3 cellular contexts compared by ENCODE assay signal in genomic region chr20:31590717-31591225, GRCh38.
A peak's percentile ranks its signal among the peaks of the same experiment; 100 is the strongest.
TF ChIP-seq lines count a peak whose summit lies in the region.

No MANE protein-coding gene starts in this region.

TF ChIP-seq in A549, 52 proteins besides CTCF, POLR2A, EP300 and RAD21:
- TF ChIP-seq, protein P1, sequence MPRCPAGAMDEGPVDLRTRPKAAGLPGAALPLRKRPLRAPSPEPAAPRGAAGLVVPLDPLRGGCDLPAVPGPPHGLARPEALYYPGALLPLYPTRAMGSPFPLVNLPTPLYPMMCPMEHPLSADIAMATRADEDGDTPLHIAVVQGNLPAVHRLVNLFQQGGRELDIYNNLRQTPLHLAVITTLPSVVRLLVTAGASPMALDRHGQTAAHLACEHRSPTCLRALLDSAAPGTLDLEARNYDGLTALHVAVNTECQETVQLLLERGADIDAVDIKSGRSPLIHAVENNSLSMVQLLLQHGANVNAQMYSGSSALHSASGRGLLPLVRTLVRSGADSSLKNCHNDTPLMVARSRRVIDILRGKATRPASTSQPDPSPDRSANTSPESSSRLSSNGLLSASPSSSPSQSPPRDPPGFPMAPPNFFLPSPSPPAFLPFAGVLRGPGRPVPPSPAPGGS (IDR thresholded peaks at IDR 0.05): no peak
- no peak for TF ChIP-seq HEYL (CRISPR knock-in tag; IDR thresholded peaks at IDR 0.05)
- no peak for TF ChIP-seq FOSL2 (IDR thresholded peaks at IDR 0.05)
- 0 out of 2 replicates have a peak, but pooled peaks have one; percentile 10 for TF ChIP-seq FOSL2 (CRISPR knock-in tag; IDR thresholded peaks at IDR 0.05)
- TF ChIP-seq NPAS2 (CRISPR knock-in tag; IDR thresholded peaks at IDR 0.05; ENCODE audit: borderline replicate concordance): no peak
- TF ChIP-seq, protein P2, sequence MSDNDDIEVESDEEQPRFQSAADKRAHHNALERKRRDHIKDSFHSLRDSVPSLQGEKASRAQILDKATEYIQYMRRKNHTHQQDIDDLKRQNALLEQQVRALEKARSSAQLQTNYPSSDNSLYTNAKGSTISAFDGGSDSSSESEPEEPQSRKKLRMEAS (IDR thresholded peaks at IDR 0.05): peak; percentile 21; the same call in 1 of the 2 replicates
- TF ChIP-seq HOXB13 (CRISPR knock-in tag; IDR thresholded peaks at IDR 0.05; ENCODE audit: low read depth): no peak

TF ChIP-seq in HEK293, 187 proteins besides CTCF, POLR2A, EP300 and RAD21:
- TF ChIP-seq GLIS1 (tag by site-specific recombination; IDR thresholded peaks at IDR 0.05): 0 out of 2 replicates have a peak, but pooled peaks have one; percentile 24
- TF ChIP-seq ZNF19 (tag by site-specific recombination; IDR thresholded peaks at IDR 0.05; ENCODE audit: low read depth): no peak

TF ChIP-seq in K562, 482 proteins besides CTCF, POLR2A, EP300 and RAD21 (continues in another document):
- no peak for TF ChIP-seq PTRF (tag; IDR thresholded peaks at IDR 0.05)
- peak; percentile 77 to 87 for TF ChIP-seq MNT (conservative IDR thresholded peaks at IDR 0.05)
- no peak for TF ChIP-seq ZNF77 (CRISPR knock-in tag; IDR thresholded peaks at IDR 0.05)
- peak; percentile 90 for TF ChIP-seq MGA (IDR thresholded peaks at IDR 0.05)
- TF ChIP-seq TFAP4 (CRISPR knock-in tag; IDR thresholded peaks at IDR 0.05; ENCODE audit: borderline replicate concordance): peak; percentile 72; the same call in 1 of the 2 replicates
- TF ChIP-seq SMARCE1 (IDR thresholded peaks at IDR 0.05): 0 out of 2 replicates have a peak, but pooled peaks have one; percentile 30
- TF ChIP-seq MYBL2 (IDR thresholded peaks at IDR 0.05; ENCODE audit: low read depth): no peak
- no peak for TF ChIP-seq MYBL2 (CRISPR knock-in tag; IDR thresholded peaks at IDR 0.05; ENCODE audit: borderline replicate concordance)
- no peak for TF ChIP-seq PTBP1 (IDR thresholded peaks at IDR 0.05; ENCODE audit: low read depth, low read length)
- no peak for TF ChIP-seq SNAPC5 (CRISPR knock-in tag; IDR thresholded peaks at IDR 0.05)
- TF ChIP-seq SIN3A (IDR thresholded peaks at IDR 0.05; ENCODE audit: borderline replicate concordance in 2 of 2, control insufficient read depth in 1 of 2, low read depth in 2 of 2, low read length in 2 of 2): no peak
- peak; percentile 76 for TF ChIP-seq HES1 (IDR thresholded peaks at IDR 0.05; ENCODE audit: low read depth)
- TF ChIP-seq RAD51 (IDR thresholded peaks at IDR 0.05; ENCODE audit: borderline replicate concordance, low read depth): peak; percentile 52; the same call in 1 of the 2 replicates
- TF ChIP-seq MAFK (IDR thresholded peaks at IDR 0.05; ENCODE audit: low read length): peak; percentile 64
- peak; percentile 37 for TF ChIP-seq DACH1 (IDR thresholded peaks at IDR 0.05; ENCODE audit: partially characterized antibody)
- peak; percentile 94 for TF ChIP-seq ZNF592 (IDR thresholded peaks at IDR 0.05)
- TF ChIP-seq RCOR1 (IDR thresholded peaks at IDR 0.05; ENCODE audit: borderline replicate concordance in 1 of 2, low read depth in 2 of 2, low read length in 2 of 2): peak in 1 of 2 experiments; percentile 74; a peak in 1 of 4 replicates
- TF ChIP-seq TAF1 (IDR thresholded peaks at IDR 0.05; ENCODE audit: control insufficient read depth, extremely low read depth, insufficient read depth, low read length, severe bottlenecking): no peak
- TF ChIP-seq HSF4 (CRISPR knock-in tag; IDR thresholded peaks at IDR 0.05; ENCODE audit: borderline replicate concordance): no peak
- no peak for TF ChIP-seq ZBTB49 (CRISPR knock-in tag; IDR thresholded peaks at IDR 0.05; ENCODE audit: borderline replicate concordance)
- TF ChIP-seq CBX2 (IDR thresholded peaks at IDR 0.05; ENCODE audit: insufficient read depth, low read length, poor library complexity, severe bottlenecking): no peak
- TF ChIP-seq SOX6 (IDR thresholded peaks at IDR 0.05): peak; percentile 16; the same call in 1 of the 2 replicates
